Comparison of ENCODE assay signal across 8 cellular contexts in genomic region chr6:109690373-109690739, GRCh38. TPM values are rescaled to one million over a fixed set of nuclear protein-coding genes. Genes with fewer than 3 reads are reported as not detected.
DNase-seq lines count a peak whose midpoint lies in the region; ATAC-seq, FAIRE-seq and TF ChIP-seq lines count a peak whose summit lies in the region.

No MANE protein-coding gene starts in this region.

- peaks cover 17% of the 10 kb centered on the region for H3K4me1 ChIP-seq in astrocyte (ENCODE audit: insufficient read depth, low read length)
- peaks cover 6% of the 10 kb centered on the region for H3K4me1 ChIP-seq in iPS-18a (ENCODE audit: control insufficient read depth, low read depth, low read length)
- peaks cover 2 to 18% (median 11%) of the 10 kb centered on the region in 3 donors for H3K4me1 ChIP-seq in skeletal muscle tissue (ENCODE audit: control insufficient read depth in 3 of 3, insufficient read depth in 3 of 3, low read length in 3 of 3)

- H3K36me3 ChIP-seq in astrocyte (ENCODE audit: insufficient read depth, low read length): no peaks in the 10 kb centered on the region
- H3K36me3 ChIP-seq in iPS-18a (ENCODE audit: control insufficient read depth, low read depth, low read length): no peaks in the 10 kb centered on the region
- peaks cover 0 to 2% (median 0%) of the 10 kb centered on the region in 3 donors for H3K36me3 ChIP-seq in skeletal muscle tissue (ENCODE audit: control insufficient read depth in 3 of 3, insufficient read depth in 3 of 3, low read length in 3 of 3)

- H3K9ac ChIP-seq in astrocyte (ENCODE audit: low read length): peak overlapping the region; percentile 83
- H3K9ac ChIP-seq in iPS-18a (ENCODE audit: low read length): peak overlapping the region; percentile 86
- H3K9ac ChIP-seq in skeletal muscle tissue (ENCODE audit: low read depth in 1 of 3, low read length in 3 of 3): peak overlapping the region; percentile 89 to 93 (median 90)

- peaks cover 6% of the 10 kb centered on the region for H3K27me3 Mint-ChIP-seq in T-helper 1 cell treated with Interleukin-12 subunit alpha and Interleukin-12 subunit beta and Interleukin-4 antibody, amounts not matched to agents 30 μg/mL and 1 μg/mL, for 36 hours (ENCODE audit: low read depth)
- peaks cover 13% of the 10 kb centered on the region for H3K27me3 Mint-ChIP-seq in astrocyte (ENCODE audit: low read depth, unreplicated experiment)

- no peaks in the 10 kb centered on the region for H3K36me3 Mint-ChIP-seq in T-helper 1 cell treated with Interleukin-12 subunit alpha and Interleukin-12 subunit beta and Interleukin-4 antibody, amounts not matched to agents 30 μg/mL and 1 μg/mL, for 36 hours (ENCODE audit: low read depth)
- H3K36me3 Mint-ChIP-seq in astrocyte (ENCODE audit: low read depth, unreplicated experiment): no peaks in the 10 kb centered on the region

- H3K27me3 ChIP-seq in astrocyte (ENCODE audit: insufficient read depth, low read length) (no peaks in the 10 kb centered on the region), iPS-18a (ENCODE audit: control insufficient read depth, insufficient read depth, low read length) (no peaks in the 10 kb centered on the region), skeletal muscle tissue (ENCODE audit: control insufficient read depth in 3 of 3, insufficient read depth in 3 of 3, low read length in 3 of 3) (no peaks in the 10 kb centered on the region)

- ATAC-seq in GM21528 (IDR thresholded peaks at IDR 0.05; ENCODE audit: low FRiP score, unreplicated experiment): peak; percentile 41
- no peak for ATAC-seq in GM21737 (IDR thresholded peaks at IDR 0.05; ENCODE audit: unreplicated experiment)

- no peaks in the 10 kb centered on the region for H3K79me2 ChIP-seq in astrocyte (ENCODE audit: insufficient read depth, low read length)

- H3K4me2 ChIP-seq in astrocyte (ENCODE audit: low read length): peak overlapping the region; percentile 98

- peak overlapping the region; percentile 90 for H3K4me3 Mint-ChIP-seq in T-helper 1 cell treated with Interleukin-12 subunit alpha and Interleukin-12 subunit beta and Interleukin-4 antibody, amounts not matched to agents 30 μg/mL and 1 μg/mL, for 36 hours
- peak overlapping the region; percentile 97 for H3K4me3 Mint-ChIP-seq in astrocyte (ENCODE audit: unreplicated experiment)

- DNase-seq in DMS153 treated with DMSO at 0.1 percent for 48 hours (lab: John Stamatoyannopoulos, UW; ENCODE audit: unreplicated experiment) (peak; percentile 60), KG1 (lab: John Stamatoyannopoulos, UW) (peak; percentile 82), astrocyte (ENCODE audit: low read depth) (no peak)

- no peaks in the 10 kb centered on the region for H4K20me1 ChIP-seq in astrocyte (ENCODE audit: insufficient read depth, low read length)

- H3K4me3 ChIP-seq in astrocyte (ENCODE audit: insufficient read depth, low read depth, low read length) (peak overlapping the region; percentile 86), iPS-18a (ENCODE audit: low read length) (peak overlapping the region; percentile 98), skeletal muscle tissue (ENCODE audit: low read length in 3 of 3) (peak overlapping the region; percentile 91 to 97 (median 97))

- peaks cover 17% of the 10 kb centered on the region for H3K4me1 Mint-ChIP-seq in T-helper 1 cell treated with Interleukin-12 subunit alpha and Interleukin-12 subunit beta and Interleukin-4 antibody, amounts not matched to agents 30 μg/mL and 1 μg/mL, for 36 hours (ENCODE audit: low read depth)
- H3K4me1 Mint-ChIP-seq in astrocyte (ENCODE audit: low read depth, unreplicated experiment): peaks cover 2% of the 10 kb centered on the region

- H3K9me3 ChIP-seq in astrocyte (ENCODE audit: insufficient read depth, low read depth, low read length) (no peaks in the 10 kb centered on the region), iPS-18a (ENCODE audit: control insufficient read depth, low read depth, low read length) (no peaks in the 10 kb centered on the region), skeletal muscle tissue (ENCODE audit: control insufficient read depth in 3 of 3, low read length in 3 of 3) (no peaks in the 10 kb centered on the region)

- no peak for TF ChIP-seq CTCF in astrocyte (IDR thresholded peaks at IDR 0.05; ENCODE audit: insufficient read depth, low read depth, low read length)

- peak overlapping the region; percentile 57 for H3K27ac ChIP-seq in astrocyte (ENCODE audit: low read depth, low read length)
- H3K27ac ChIP-seq in iPS-18a (ENCODE audit: low read length): peak overlapping the region; percentile 89
- peak overlapping the region; percentile 92 for H3K27ac ChIP-seq in skeletal muscle tissue (ENCODE audit: low read depth, low read length)

- FAIRE-seq in astrocyte (lab: Jason Lieb, UNC): no peak

- H3K9me3 Mint-ChIP-seq in T-helper 1 cell treated with Interleukin-12 subunit alpha and Interleukin-12 subunit beta and Interleukin-4 antibody, amounts not matched to agents 30 μg/mL and 1 μg/mL, for 36 hours: no peaks in the 10 kb centered on the region
- H3K9me3 Mint-ChIP-seq in astrocyte (ENCODE audit: unreplicated experiment): no peaks in the 10 kb centered on the region

- H3K27ac Mint-ChIP-seq in T-helper 1 cell treated with Interleukin-12 subunit alpha and Interleukin-12 subunit beta and Interleukin-4 antibody, amounts not matched to agents 30 μg/mL and 1 μg/mL, for 36 hours: peak overlapping the region; percentile 89
- peak overlapping the region; percentile 83 for H3K27ac Mint-ChIP-seq in astrocyte (ENCODE audit: unreplicated experiment)

- H2AFZ ChIP-seq in astrocyte (ENCODE audit: low read depth, low read length): peak overlapping the region; percentile 96

RNA-seq across cellular contexts. Expression of gene AK9, which starts 0.6 kb away (rescaled TPM):
- total RNA-seq in astrocyte (3.4 and 3.6 TPM in 2 replicates), skeletal muscle tissue (14.1 TPM)

RNA-seq across cellular contexts. Expression of gene FIG4, which starts 0.7 kb away (rescaled TPM):
- total RNA-seq in astrocyte (7.3 and 8.4 TPM in 2 replicates), skeletal muscle tissue (21.9 TPM)
